ENCODE assay signal across 1 cellular context in genomic region chr9:124216474-124217176, GRCh38.
TF ChIP-seq lines count a peak whose summit lies in the region.

No MANE protein-coding gene starts in this region.

TF ChIP-seq in IMR-90, 13 proteins besides CTCF, POLR2A, EP300 and RAD21 (continued from another document):
- TF ChIP-seq NFE2L2 (IDR thresholded peaks at IDR 0.05; ENCODE audit: low read depth, low read length) (no peak), CEBPB (IDR thresholded peaks at IDR 0.05; ENCODE audit: low read depth, low read length) (no peak), MAZ (IDR thresholded peaks at IDR 0.05; ENCODE audit: borderline replicate concordance, low read depth, low read length) (no peak), RFX5 (IDR thresholded peaks at IDR 0.05; ENCODE audit: low read depth, low read length) (no peak), FOS (IDR thresholded peaks at IDR 0.05; ENCODE audit: low read depth, low read length) (no peak), BHLHE40 (IDR thresholded peaks at IDR 0.05; ENCODE audit: low read depth, low read length) (no peak)
